1 cellular context compared by ENCODE assay signal in genomic region chr3:58667229-58667628, GRCh38.
TF ChIP-seq lines count a peak whose summit lies in the region.

No MANE protein-coding gene starts in this region.

TF ChIP-seq in endothelial cell of umbilical vein, 7 proteins besides CTCF, POLR2A, EP300 and RAD21 (continued from another document):
- TF ChIP-seq GATA2 (IDR thresholded peaks at IDR 0.05; ENCODE audit: insufficient read depth, insufficient read length, low read depth, low read length): no peak
- TF ChIP-seq EZH2 (IDR thresholded peaks at IDR 0.05; ENCODE audit: borderline replicate concordance, low read depth, low read length, severe bottlenecking): no peak
